Comparison of ENCODE assay signal across 1 cellular context in genomic region chr1:3942416-3943122, GRCh38.
TF ChIP-seq lines count a peak whose summit lies in the region.

No MANE protein-coding gene starts in this region.

TF ChIP-seq in HepG2, 621 proteins besides CTCF, POLR2A, EP300 and RAD21 (continued from another document and continues in another):
- no peak for TF ChIP-seq TSC22D2 (CRISPR knock-in tag; IDR thresholded peaks at IDR 0.05; ENCODE audit: borderline replicate concordance)
- no peak for TF ChIP-seq ZNF646 (CRISPR knock-in tag; IDR thresholded peaks at IDR 0.05)
- no peak for TF ChIP-seq RARG (CRISPR knock-in tag; IDR thresholded peaks at IDR 0.05; ENCODE audit: low read depth)
- no peak for TF ChIP-seq SOX6 (IDR thresholded peaks at IDR 0.05)
- TF ChIP-seq SOX6 (CRISPR knock-in tag; IDR thresholded peaks at IDR 0.05) = peak; percentile 66
- no peak for TF ChIP-seq LCORL (IDR thresholded peaks at IDR 0.05)
- peak; percentile 73; the same call in 1 of the 2 replicates for TF ChIP-seq LCORL (CRISPR knock-in tag; IDR thresholded peaks at IDR 0.05)
- no peak for TF ChIP-seq ZNF703 (CRISPR knock-in tag; IDR thresholded peaks at IDR 0.05; ENCODE audit: borderline replicate concordance)
- no peak for TF ChIP-seq JARID2 (CRISPR knock-in tag; IDR thresholded peaks at IDR 0.05; ENCODE audit: insufficient replicate concordance)
- TF ChIP-seq ZNF10 (CRISPR knock-in tag; IDR thresholded peaks at IDR 0.05; ENCODE audit: borderline replicate concordance, low read depth) = no peak
- TF ChIP-seq SNAPC4 (CRISPR knock-in tag; IDR thresholded peaks at IDR 0.05) = no peak
- TF ChIP-seq FOXJ3 (CRISPR knock-in tag; IDR thresholded peaks at IDR 0.05; ENCODE audit: borderline replicate concordance) = peak; percentile 67; the same call in 1 of the 2 replicates
- no peak for TF ChIP-seq TCF12 (IDR thresholded peaks at IDR 0.05)
- TF ChIP-seq TCF12 (CRISPR knock-in tag; IDR thresholded peaks at IDR 0.05) = no peak
- no peak for TF ChIP-seq ZNF792 (CRISPR knock-in tag; IDR thresholded peaks at IDR 0.05)
- no peak for TF ChIP-seq RFX3 (CRISPR knock-in tag; IDR thresholded peaks at IDR 0.05)
- no peak for TF ChIP-seq FOSL1 (CRISPR knock-in tag; IDR thresholded peaks at IDR 0.05; ENCODE audit: borderline replicate concordance)
- no peak for TF ChIP-seq NFATC3 (CRISPR knock-in tag; IDR thresholded peaks at IDR 0.05)
- no peak for TF ChIP-seq PRDM4 (CRISPR knock-in tag; IDR thresholded peaks at IDR 0.05; ENCODE audit: borderline replicate concordance)
- TF ChIP-seq ZNF460 (CRISPR knock-in tag; IDR thresholded peaks at IDR 0.05; ENCODE audit: borderline replicate concordance) = no peak
- TF ChIP-seq FOXK1 (CRISPR knock-in tag; IDR thresholded peaks at IDR 0.05; ENCODE audit: borderline replicate concordance, low read depth) = no peak; the same call in 1 of the 2 replicates
- no peak for TF ChIP-seq ZNF75D (CRISPR knock-in tag; IDR thresholded peaks at IDR 0.05; ENCODE audit: borderline replicate concordance)
- TF ChIP-seq ZSCAN29 (CRISPR knock-in tag; conservative IDR thresholded peaks at IDR 0.05) = no peak
- no peak for TF ChIP-seq UBTF (CRISPR knock-in tag; IDR thresholded peaks at IDR 0.05)
- no peak for TF ChIP-seq ZNF761 (CRISPR knock-in tag; conservative IDR thresholded peaks at IDR 0.05)
- no peak for TF ChIP-seq POLR2G (IDR thresholded peaks at IDR 0.05; ENCODE audit: low read depth, low read length)
- no peak for TF ChIP-seq FOXA1 (IDR thresholded peaks at IDR 0.05)
- peak; percentile 73 for TF ChIP-seq FOXA1 (CRISPR knock-in tag; IDR thresholded peaks at IDR 0.05)
- peak; percentile 57; the same call in 1 of the 2 replicates for TF ChIP-seq NCOR1 (IDR thresholded peaks at IDR 0.05; ENCODE audit: borderline replicate concordance, low read length)
- TF ChIP-seq ZNF564 (CRISPR knock-in tag; IDR thresholded peaks at IDR 0.05) = no peak
- TF ChIP-seq TRIM22 (IDR thresholded peaks at IDR 0.05) = no peak
- no peak for TF ChIP-seq ZSCAN12 (CRISPR knock-in tag; IDR thresholded peaks at IDR 0.05)
- no peak for TF ChIP-seq ZNF205 (CRISPR knock-in tag; IDR thresholded peaks at IDR 0.05)
- TF ChIP-seq ZNF383 (CRISPR knock-in tag; IDR thresholded peaks at IDR 0.05; ENCODE audit: borderline replicate concordance) = no peak
- TF ChIP-seq ZNF710 (CRISPR knock-in tag; IDR thresholded peaks at IDR 0.05; ENCODE audit: borderline replicate concordance) = peak; percentile 73; the same call in 1 of the 2 replicates
- TF ChIP-seq ZNF513 (CRISPR knock-in tag; conservative IDR thresholded peaks at IDR 0.05) = no peak
- TF ChIP-seq ZBTB43 (CRISPR knock-in tag; conservative IDR thresholded peaks at IDR 0.05) = no peak
- TF ChIP-seq FOSL2 (CRISPR knock-in tag; IDR thresholded peaks at IDR 0.05) = peak; percentile 45; the same call in 1 of the 2 replicates
- no peak for TF ChIP-seq GATAD1 (CRISPR knock-in tag; IDR thresholded peaks at IDR 0.05)
- TF ChIP-seq ZFAT (CRISPR knock-in tag; conservative IDR thresholded peaks at IDR 0.05) = no peak
